ENCODE assay signal across 20 cellular contexts in genomic region chr16:50459681-50460080, GRCh38.
A peak's percentile ranks its signal among the peaks of the same experiment; 100 is the strongest.
DNase-seq lines count a peak whose midpoint lies in the region; ATAC-seq and TF ChIP-seq lines count a peak whose summit lies in the region.
"Had no signal": no experiment of that assay in that cellular context is flagged by ENCODE, and none has a peak within 500 bp of the region (broad histone marks: within the 10 kb centered on the region; RNA-seq: fewer than 3 reads in every experiment).

No MANE protein-coding gene starts in this region.

- H3K4me1 Mint-ChIP-seq in chondrocyte (ENCODE audit: low read depth), result no peaks in the 10 kb centered on the region
- H3K4me1 Mint-ChIP-seq in neural crest cell, result peaks cover 72% of the 10 kb centered on the region

- no peak for ATAC-seq in RWPE2 (ENCODE audit: low read depth)
- no peak for ATAC-seq in upper lobe of right lung

- TF ChIP-seq CTCF in RWPE2 (IDR thresholded peaks at IDR 0.05; ENCODE audit: poor library complexity, severe bottlenecking) (no peak), chondrocyte (IDR thresholded peaks at IDR 0.05) (no peak), neural crest cell (conservative IDR thresholded peaks at IDR 0.05) (no peak), upper lobe of right lung (IDR thresholded peaks at IDR 0.05) (no peak)

- H3K4me1 ChIP-seq in RWPE2 (ENCODE audit: insufficient read depth, poor library complexity, severe bottlenecking) (no peaks in the 10 kb centered on the region), upper lobe of right lung (no peaks in the 10 kb centered on the region)
- H3K4me1 ChIP-seq: Peyer's patch, SJSA1 had no signal

- H3K36me3 ChIP-seq in RWPE2 (ENCODE audit: low read depth) (no peaks in the 10 kb centered on the region), upper lobe of right lung (no peaks in the 10 kb centered on the region)
- H3K36me3 ChIP-seq: HAP-1, Peyer's patch, SJSA1 had no signal

- H3K9me3 Mint-ChIP-seq in chondrocyte (ENCODE audit: low read depth) (no peaks in the 10 kb centered on the region), neural crest cell (no peaks in the 10 kb centered on the region)
- H3K9me3 Mint-ChIP-seq: CD4-positive, CD25-positive, alpha-beta regulatory T cell had no signal

- H3K4me3 Mint-ChIP-seq in chondrocyte (ENCODE audit: unreplicated experiment) (no peak overlapping the region), neural crest cell (peak overlapping the region; percentile 10)
- H3K4me3 Mint-ChIP-seq: CD4-positive, CD25-positive, alpha-beta regulatory T cell had no signal

- H3K27me3 ChIP-seq in RWPE2 (ENCODE audit: insufficient read depth, poor library complexity, severe bottlenecking) (peaks cover 4% of the 10 kb centered on the region), upper lobe of right lung (peaks cover 41% of the 10 kb centered on the region)
- H3K27me3 ChIP-seq: Peyer's patch had no signal

- H3K27ac ChIP-seq in RWPE2 (ENCODE audit: poor library complexity, severe bottlenecking) (no peak overlapping the region), upper lobe of right lung (no peak overlapping the region)
- H3K27ac ChIP-seq: HL-60, KMS-11, Peyer's patch, SJSA1 had no signal

- H3K36me3 Mint-ChIP-seq in chondrocyte (ENCODE audit: low read depth), result no peaks in the 10 kb centered on the region
- no peaks in the 10 kb centered on the region for H3K36me3 Mint-ChIP-seq in neural crest cell (ENCODE audit: low read depth)
- H3K36me3 Mint-ChIP-seq: CD4-positive, CD25-positive, alpha-beta regulatory T cell had no signal

- H3K27ac Mint-ChIP-seq in chondrocyte (ENCODE audit: unreplicated experiment) (no peak overlapping the region), neural crest cell (ENCODE audit: unreplicated experiment) (no peak overlapping the region)
- H3K27ac Mint-ChIP-seq: CD4-positive, CD25-positive, alpha-beta regulatory T cell had no signal

- no peak overlapping the region for H3K4me3 ChIP-seq in RWPE2 (ENCODE audit: severe bottlenecking)
- H3K4me3 ChIP-seq in upper lobe of right lung, result no peak overlapping the region
- H3K4me3 ChIP-seq: HAP-1, Peyer's patch, SJSA1 had no signal

- DNase-seq in RWPE2 (ENCODE audit: low spot score) (peak; percentile 19), chondrocyte (ENCODE audit: low spot score) (peak; percentile 53), neural crest cell (ENCODE audit: low read depth, low spot score) (no peak), upper lobe of right lung (peak; percentile 27), NK-92 (lab: John Stamatoyannopoulos, UW; ENCODE audit: unreplicated experiment) (no peak), dedifferentiated amniotic fluid mesenchymal stem cell (ENCODE audit: extremely low spot score) (no peak)
- DNase-seq in activated naive CD4-positive, alpha-beta T cell (lab: John Stamatoyannopoulos, UW), result no peak
- DNase-seq: CD4-positive, CD25-positive, alpha-beta regulatory T cell; COR-L47; DMS79; IMR-90; NCI-H2029 treated with DMSO at 0.1 percent for 48 hours; NCI-H226; NCI-H510A treated with DMSO at 0.1 percent for 48 hours; NCI-H774 had no signal

- intact Hi-C loops in upper lobe of right lung (cut with DNase I), result no loop called here

- H3K9me3 ChIP-seq in RWPE2 (ENCODE audit: severe bottlenecking) (no peaks in the 10 kb centered on the region), upper lobe of right lung (no peaks in the 10 kb centered on the region)
- H3K9me3 ChIP-seq: HAP-1, Peyer's patch, SJSA1 had no signal

- peaks cover 60% of the 10 kb centered on the region for H3K27me3 Mint-ChIP-seq in chondrocyte (ENCODE audit: low read depth)
- peaks cover 8% of the 10 kb centered on the region for H3K27me3 Mint-ChIP-seq in neural crest cell (ENCODE audit: low read depth)

Comparison
In these comparisons a context has a peak if more than half of its experiments do, and no peak if none do; other contexts are left out.
1. DNase-seq: peak in RWPE2 (single experiment), chondrocyte (single experiment) and upper lobe of right lung (single experiment); none in neural crest cell (single experiment), NK-92 (single experiment), dedifferentiated amniotic fluid mesenchymal stem cell (single experiment) and activated naive CD4-positive, alpha-beta T cell (0 of 4).